In genomic region chr14:95433094-95433478, GRCh38 we compare ENCODE assay signal across 15 cellular contexts.
"Had no signal": no experiment of that assay in that cellular context is flagged by ENCODE, and none has a peak within 500 bp of the region (broad histone marks: within the 10 kb centered on the region; RNA-seq: fewer than 3 reads in every experiment).

No MANE protein-coding gene starts in this region.

- H3K27me3 ChIP-seq: breast epithelium, tibial nerve had no signal

- H3K9me3 ChIP-seq: lower lobe of right lung, tibial nerve had no signal

- FAIRE-seq: colon had no signal

- H3K4me3 ChIP-seq: breast epithelium, lower lobe of right lung, smooth muscle cell, tibial nerve had no signal

- H3K27ac ChIP-seq: breast epithelium, lower lobe of right lung had no signal

- H3K4me1 Mint-ChIP-seq: stimulated activated effector memory CD8-positive, alpha-beta T cell treated with anti-CD3 and anti-CD28 coated beads, Interleukin-12 subunit alpha, Interleukin-12 subunit beta, amount 100 ng/mL, for 72 hours had no signal

- H3K4me1 ChIP-seq: breast epithelium, lower lobe of right lung had no signal

- H3K27ac Mint-ChIP-seq: activated CD4-positive, alpha-beta memory T cell treated with anti-CD3 and anti-CD28 coated beads for 36 hours; activated naive CD8-positive, alpha-beta T cell; naive B cell; stimulated activated effector memory CD8-positive, alpha-beta T cell treated with anti-CD3 and anti-CD28 coated beads, Interleukin-12 subunit alpha, Interleukin-12 subunit beta, amount 100 ng/mL, for 72 hours had no signal

- DNase-seq: activated CD4-positive, alpha-beta memory T cell treated with anti-CD3 and anti-CD28 coated beads for 36 hours; activated effector memory CD4-positive, alpha-beta T cell treated with anti-CD3 and anti-CD28 coated beads, Interleukin-2, amount 50 U/mL, for 16 hours; activated T-cell treated with anti-CD3 and anti-CD28 coated beads, Interleukin-2, amount 50 U/mL, for 4 hours; hippocampal formation; kidney glomerular epithelial cell; lower lobe of right lung; naive B cell; right cardiac atrium; T1000 had no signal

- H3K27me3 Mint-ChIP-seq: activated CD4-positive, alpha-beta memory T cell treated with anti-CD3 and anti-CD28 coated beads for 36 hours; activated naive CD8-positive, alpha-beta T cell; naive B cell had no signal

- H3K4me2 ChIP-seq: smooth muscle cell had no signal

- H3K4me3 Mint-ChIP-seq: activated CD4-positive, alpha-beta memory T cell treated with anti-CD3 and anti-CD28 coated beads for 36 hours; activated naive CD8-positive, alpha-beta T cell; activated T-cell treated with anti-CD3 and anti-CD28 coated beads, Interleukin-2, amount 50 U/mL, for 4 hours; naive B cell; stimulated activated effector memory CD8-positive, alpha-beta T cell treated with anti-CD3 and anti-CD28 coated beads, Interleukin-12 subunit alpha, Interleukin-12 subunit beta, amount 100 ng/mL, for 72 hours had no signal

- H3K9me3 Mint-ChIP-seq: activated CD4-positive, alpha-beta memory T cell treated with anti-CD3 and anti-CD28 coated beads for 36 hours; activated T-cell treated with anti-CD3 and anti-CD28 coated beads, Interleukin-2, amount 50 U/mL, for 4 hours; stimulated activated effector memory CD8-positive, alpha-beta T cell treated with anti-CD3 and anti-CD28 coated beads, Interleukin-12 subunit alpha, Interleukin-12 subunit beta, amount 100 ng/mL, for 72 hours had no signal

- H3K36me3 ChIP-seq: breast epithelium had no signal
